Comparison of ENCODE assay signal across 1 cellular context in the genomic region with DNA sequence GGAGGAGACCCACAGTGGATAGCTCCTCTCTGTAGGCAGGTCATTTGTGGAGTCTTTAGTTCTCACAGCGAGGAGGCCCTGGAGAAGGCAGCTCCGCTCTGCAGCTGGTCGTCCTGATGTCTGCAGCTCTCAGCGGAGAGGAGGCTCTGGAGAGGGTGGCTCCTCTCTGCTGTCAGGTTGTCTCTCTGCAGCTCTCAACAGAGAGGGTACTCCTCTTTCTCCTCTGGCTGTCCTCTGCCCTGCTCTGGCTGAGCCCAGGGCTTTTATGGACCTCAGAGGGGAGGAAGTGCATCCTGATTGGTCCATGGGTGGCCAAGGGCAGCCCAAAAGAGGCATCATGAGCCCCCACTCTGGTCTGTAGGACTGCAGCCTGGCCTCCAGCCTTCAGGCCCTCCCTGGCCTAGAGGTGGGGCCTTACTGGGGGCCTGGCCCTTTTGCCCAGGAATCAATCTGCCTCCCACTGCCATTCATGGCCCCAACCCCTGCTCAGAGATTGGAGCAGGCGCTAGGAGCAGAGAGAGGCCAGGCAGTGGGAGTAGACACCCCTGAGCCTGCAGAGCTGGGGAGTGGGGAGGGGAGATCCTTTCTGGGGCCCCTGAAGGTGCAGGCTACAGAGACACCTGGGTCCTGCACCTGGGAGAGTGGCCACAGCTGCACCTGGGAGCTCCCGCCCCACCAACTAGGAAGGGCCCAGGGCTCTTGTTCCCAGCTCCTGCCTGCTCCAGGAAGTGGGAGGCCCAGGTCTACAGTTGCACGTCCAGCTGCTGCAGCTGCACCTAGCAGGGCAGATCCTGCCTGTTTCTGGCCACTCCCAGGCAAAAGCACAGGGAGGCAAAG.
TF ChIP-seq lines count a peak whose summit lies in the region.

No MANE protein-coding gene starts in this region.

TF ChIP-seq in HepG2, 621 proteins besides CTCF, POLR2A, EP300 and RAD21 (continued from another document and continues in another):
- TF ChIP-seq ZNF350 (CRISPR knock-in tag; IDR thresholded peaks at IDR 0.05; ENCODE audit: borderline replicate concordance, low read depth), result no peak; the same call in 1 of the 2 replicates
- peak; percentile 48; the same call in 1 of the 2 replicates for TF ChIP-seq BRD4 (CRISPR knock-in tag; IDR thresholded peaks at IDR 0.05)
- TF ChIP-seq HNRNPL (IDR thresholded peaks at IDR 0.05; ENCODE audit: low read depth, low read length), result no peak
- TF ChIP-seq POGZ (CRISPR knock-in tag; IDR thresholded peaks at IDR 0.05), result peak; percentile 70; the same call in 1 of the 2 replicates
- no peak for TF ChIP-seq ARID2 (CRISPR knock-in tag; IDR thresholded peaks at IDR 0.05; ENCODE audit: borderline replicate concordance)
- no peak for TF ChIP-seq ZFP36 (IDR thresholded peaks at IDR 0.05; ENCODE audit: borderline replicate concordance, low read depth, low read length, partially characterized antibody)
- peak; percentile 81 for TF ChIP-seq NRL (CRISPR knock-in tag; IDR thresholded peaks at IDR 0.05; ENCODE audit: borderline replicate concordance)
- TF ChIP-seq, protein P1, sequence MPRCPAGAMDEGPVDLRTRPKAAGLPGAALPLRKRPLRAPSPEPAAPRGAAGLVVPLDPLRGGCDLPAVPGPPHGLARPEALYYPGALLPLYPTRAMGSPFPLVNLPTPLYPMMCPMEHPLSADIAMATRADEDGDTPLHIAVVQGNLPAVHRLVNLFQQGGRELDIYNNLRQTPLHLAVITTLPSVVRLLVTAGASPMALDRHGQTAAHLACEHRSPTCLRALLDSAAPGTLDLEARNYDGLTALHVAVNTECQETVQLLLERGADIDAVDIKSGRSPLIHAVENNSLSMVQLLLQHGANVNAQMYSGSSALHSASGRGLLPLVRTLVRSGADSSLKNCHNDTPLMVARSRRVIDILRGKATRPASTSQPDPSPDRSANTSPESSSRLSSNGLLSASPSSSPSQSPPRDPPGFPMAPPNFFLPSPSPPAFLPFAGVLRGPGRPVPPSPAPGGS (CRISPR knock-in tag; IDR thresholded peaks at IDR 0.05), result 0 out of 2 replicates have a peak, but pooled peaks have one; percentile 54
- TF ChIP-seq, protein P2, sequence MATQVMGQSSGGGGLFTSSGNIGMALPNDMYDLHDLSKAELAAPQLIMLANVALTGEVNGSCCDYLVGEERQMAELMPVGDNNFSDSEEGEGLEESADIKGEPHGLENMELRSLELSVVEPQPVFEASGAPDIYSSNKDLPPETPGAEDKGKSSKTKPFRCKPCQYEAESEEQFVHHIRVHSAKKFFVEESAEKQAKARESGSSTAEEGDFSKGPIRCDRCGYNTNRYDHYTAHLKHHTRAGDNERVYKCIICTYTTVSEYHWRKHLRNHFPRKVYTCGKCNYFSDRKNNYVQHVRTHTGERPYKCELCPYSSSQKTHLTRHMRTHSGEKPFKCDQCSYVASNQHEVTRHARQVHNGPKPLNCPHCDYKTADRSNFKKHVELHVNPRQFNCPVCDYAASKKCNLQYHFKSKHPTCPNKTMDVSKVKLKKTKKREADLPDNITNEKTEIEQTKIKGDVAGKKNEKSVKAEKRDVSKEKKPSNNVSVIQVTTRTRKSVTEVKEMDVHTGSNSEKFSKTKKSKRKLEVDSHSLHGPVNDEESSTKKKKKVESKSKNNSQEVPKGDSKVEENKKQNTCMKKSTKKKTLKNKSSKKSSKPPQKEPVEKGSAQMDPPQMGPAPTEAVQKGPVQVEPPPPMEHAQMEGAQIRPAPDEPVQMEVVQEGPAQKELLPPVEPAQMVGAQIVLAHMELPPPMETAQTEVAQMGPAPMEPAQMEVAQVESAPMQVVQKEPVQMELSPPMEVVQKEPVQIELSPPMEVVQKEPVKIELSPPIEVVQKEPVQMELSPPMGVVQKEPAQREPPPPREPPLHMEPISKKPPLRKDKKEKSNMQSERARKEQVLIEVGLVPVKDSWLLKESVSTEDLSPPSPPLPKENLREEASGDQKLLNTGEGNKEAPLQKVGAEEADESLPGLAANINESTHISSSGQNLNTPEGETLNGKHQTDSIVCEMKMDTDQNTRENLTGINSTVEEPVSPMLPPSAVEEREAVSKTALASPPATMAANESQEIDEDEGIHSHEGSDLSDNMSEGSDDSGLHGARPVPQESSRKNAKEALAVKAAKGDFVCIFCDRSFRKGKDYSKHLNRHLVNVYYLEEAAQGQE (IDR thresholded peaks at IDR 0.05; ENCODE audit: borderline replicate concordance in 1 of 2, low read depth in 1 of 2, low read length in 2 of 2), result no peak
- TF ChIP-seq, protein P3, sequence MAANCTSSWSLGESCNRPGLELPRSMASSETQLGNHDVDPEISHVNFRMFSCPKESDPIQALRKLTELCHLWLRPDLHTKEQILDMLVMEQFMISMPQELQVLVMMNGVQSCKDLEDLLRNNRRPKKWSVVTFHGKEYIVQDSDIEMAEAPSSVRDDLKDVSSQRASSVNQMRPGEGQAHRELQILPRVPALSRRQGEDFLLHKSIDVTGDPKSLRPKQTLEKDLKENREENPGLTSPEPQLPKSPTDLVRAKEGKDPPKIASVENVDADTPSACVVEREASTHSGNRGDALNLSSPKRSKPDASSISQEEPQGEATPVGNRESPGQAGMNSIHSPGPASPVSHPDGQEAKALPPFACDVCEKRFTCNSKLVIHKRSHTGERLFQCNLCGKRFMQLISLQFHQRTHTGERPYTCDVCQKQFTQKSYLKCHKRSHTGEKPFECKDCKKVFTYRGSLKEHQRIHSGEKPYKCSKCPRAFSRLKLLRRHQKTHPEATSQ (CRISPR knock-in tag; IDR thresholded peaks at IDR 0.05; ENCODE audit: borderline replicate concordance), result no peak
- no peak for TF ChIP-seq ZSCAN12 (CRISPR knock-in tag; IDR thresholded peaks at IDR 0.05)
- TF ChIP-seq AGO2 (optimal IDR thresholded peaks at IDR 0.05; ENCODE audit: low read depth, low read length), result no peak
- TF ChIP-seq, protein P4, sequence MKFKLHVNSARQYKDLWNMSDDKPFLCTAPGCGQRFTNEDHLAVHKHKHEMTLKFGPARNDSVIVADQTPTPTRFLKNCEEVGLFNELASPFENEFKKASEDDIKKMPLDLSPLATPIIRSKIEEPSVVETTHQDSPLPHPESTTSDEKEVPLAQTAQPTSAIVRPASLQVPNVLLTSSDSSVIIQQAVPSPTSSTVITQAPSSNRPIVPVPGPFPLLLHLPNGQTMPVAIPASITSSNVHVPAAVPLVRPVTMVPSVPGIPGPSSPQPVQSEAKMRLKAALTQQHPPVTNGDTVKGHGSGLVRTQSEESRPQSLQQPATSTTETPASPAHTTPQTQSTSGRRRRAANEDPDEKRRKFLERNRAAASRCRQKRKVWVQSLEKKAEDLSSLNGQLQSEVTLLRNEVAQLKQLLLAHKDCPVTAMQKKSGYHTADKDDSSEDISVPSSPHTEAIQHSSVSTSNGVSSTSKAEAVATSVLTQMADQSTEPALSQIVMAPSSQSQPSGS (CRISPR knock-in tag; IDR thresholded peaks at IDR 0.05), result no peak
- TF ChIP-seq, protein P5, sequence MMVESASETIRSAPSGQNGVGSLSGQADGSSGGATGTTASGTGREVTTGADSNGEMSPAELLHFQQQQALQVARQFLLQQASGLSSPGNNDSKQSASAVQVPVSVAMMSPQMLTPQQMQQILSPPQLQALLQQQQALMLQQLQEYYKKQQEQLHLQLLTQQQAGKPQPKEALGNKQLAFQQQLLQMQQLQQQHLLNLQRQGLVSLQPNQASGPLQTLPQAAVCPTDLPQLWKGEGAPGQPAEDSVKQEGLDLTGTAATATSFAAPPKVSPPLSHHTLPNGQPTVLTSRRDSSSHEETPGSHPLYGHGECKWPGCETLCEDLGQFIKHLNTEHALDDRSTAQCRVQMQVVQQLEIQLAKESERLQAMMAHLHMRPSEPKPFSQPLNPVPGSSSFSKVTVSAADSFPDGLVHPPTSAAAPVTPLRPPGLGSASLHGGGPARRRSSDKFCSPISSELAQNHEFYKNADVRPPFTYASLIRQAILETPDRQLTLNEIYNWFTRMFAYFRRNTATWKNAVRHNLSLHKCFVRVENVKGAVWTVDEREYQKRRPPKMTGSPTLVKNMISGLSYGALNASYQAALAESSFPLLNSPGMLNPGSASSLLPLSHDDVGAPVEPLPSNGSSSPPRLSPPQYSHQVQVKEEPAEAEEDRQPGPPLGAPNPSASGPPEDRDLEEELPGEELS (CRISPR knock-in tag; IDR thresholded peaks at IDR 0.05), result no peak
- TF ChIP-seq SAP130 (CRISPR knock-in tag; IDR thresholded peaks at IDR 0.05; ENCODE audit: low read depth), result peak; percentile 36; the same call in 1 of the 2 replicates
- no peak for TF ChIP-seq PHF5A (CRISPR knock-in tag; IDR thresholded peaks at IDR 0.05; ENCODE audit: low read depth, unreplicated experiment)
- no peak for TF ChIP-seq HOXA9 (CRISPR knock-in tag; IDR thresholded peaks at IDR 0.05; ENCODE audit: borderline replicate concordance)
- TF ChIP-seq ZNF124 (CRISPR knock-in tag; IDR thresholded peaks at IDR 0.05), result no peak
- TF ChIP-seq ZC3H4 (CRISPR knock-in tag; IDR thresholded peaks at IDR 0.05; ENCODE audit: borderline replicate concordance), result no peak
- peak; percentile 97 for TF ChIP-seq DR1 (CRISPR knock-in tag; IDR thresholded peaks at IDR 0.05)
- TF ChIP-seq ZKSCAN5 (CRISPR knock-in tag; IDR thresholded peaks at IDR 0.05), result no peak
- TF ChIP-seq, protein P6, sequence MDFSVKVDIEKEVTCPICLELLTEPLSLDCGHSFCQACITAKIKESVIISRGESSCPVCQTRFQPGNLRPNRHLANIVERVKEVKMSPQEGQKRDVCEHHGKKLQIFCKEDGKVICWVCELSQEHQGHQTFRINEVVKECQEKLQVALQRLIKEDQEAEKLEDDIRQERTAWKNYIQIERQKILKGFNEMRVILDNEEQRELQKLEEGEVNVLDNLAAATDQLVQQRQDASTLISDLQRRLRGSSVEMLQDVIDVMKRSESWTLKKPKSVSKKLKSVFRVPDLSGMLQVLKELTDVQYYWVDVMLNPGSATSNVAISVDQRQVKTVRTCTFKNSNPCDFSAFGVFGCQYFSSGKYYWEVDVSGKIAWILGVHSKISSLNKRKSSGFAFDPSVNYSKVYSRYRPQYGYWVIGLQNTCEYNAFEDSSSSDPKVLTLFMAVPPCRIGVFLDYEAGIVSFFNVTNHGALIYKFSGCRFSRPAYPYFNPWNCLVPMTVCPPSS (IDR thresholded peaks at IDR 0.05), result no peak
- TF ChIP-seq DNMT3B (CRISPR knock-in tag; conservative IDR thresholded peaks at IDR 0.05), result no peak
- TF ChIP-seq, protein P7, sequence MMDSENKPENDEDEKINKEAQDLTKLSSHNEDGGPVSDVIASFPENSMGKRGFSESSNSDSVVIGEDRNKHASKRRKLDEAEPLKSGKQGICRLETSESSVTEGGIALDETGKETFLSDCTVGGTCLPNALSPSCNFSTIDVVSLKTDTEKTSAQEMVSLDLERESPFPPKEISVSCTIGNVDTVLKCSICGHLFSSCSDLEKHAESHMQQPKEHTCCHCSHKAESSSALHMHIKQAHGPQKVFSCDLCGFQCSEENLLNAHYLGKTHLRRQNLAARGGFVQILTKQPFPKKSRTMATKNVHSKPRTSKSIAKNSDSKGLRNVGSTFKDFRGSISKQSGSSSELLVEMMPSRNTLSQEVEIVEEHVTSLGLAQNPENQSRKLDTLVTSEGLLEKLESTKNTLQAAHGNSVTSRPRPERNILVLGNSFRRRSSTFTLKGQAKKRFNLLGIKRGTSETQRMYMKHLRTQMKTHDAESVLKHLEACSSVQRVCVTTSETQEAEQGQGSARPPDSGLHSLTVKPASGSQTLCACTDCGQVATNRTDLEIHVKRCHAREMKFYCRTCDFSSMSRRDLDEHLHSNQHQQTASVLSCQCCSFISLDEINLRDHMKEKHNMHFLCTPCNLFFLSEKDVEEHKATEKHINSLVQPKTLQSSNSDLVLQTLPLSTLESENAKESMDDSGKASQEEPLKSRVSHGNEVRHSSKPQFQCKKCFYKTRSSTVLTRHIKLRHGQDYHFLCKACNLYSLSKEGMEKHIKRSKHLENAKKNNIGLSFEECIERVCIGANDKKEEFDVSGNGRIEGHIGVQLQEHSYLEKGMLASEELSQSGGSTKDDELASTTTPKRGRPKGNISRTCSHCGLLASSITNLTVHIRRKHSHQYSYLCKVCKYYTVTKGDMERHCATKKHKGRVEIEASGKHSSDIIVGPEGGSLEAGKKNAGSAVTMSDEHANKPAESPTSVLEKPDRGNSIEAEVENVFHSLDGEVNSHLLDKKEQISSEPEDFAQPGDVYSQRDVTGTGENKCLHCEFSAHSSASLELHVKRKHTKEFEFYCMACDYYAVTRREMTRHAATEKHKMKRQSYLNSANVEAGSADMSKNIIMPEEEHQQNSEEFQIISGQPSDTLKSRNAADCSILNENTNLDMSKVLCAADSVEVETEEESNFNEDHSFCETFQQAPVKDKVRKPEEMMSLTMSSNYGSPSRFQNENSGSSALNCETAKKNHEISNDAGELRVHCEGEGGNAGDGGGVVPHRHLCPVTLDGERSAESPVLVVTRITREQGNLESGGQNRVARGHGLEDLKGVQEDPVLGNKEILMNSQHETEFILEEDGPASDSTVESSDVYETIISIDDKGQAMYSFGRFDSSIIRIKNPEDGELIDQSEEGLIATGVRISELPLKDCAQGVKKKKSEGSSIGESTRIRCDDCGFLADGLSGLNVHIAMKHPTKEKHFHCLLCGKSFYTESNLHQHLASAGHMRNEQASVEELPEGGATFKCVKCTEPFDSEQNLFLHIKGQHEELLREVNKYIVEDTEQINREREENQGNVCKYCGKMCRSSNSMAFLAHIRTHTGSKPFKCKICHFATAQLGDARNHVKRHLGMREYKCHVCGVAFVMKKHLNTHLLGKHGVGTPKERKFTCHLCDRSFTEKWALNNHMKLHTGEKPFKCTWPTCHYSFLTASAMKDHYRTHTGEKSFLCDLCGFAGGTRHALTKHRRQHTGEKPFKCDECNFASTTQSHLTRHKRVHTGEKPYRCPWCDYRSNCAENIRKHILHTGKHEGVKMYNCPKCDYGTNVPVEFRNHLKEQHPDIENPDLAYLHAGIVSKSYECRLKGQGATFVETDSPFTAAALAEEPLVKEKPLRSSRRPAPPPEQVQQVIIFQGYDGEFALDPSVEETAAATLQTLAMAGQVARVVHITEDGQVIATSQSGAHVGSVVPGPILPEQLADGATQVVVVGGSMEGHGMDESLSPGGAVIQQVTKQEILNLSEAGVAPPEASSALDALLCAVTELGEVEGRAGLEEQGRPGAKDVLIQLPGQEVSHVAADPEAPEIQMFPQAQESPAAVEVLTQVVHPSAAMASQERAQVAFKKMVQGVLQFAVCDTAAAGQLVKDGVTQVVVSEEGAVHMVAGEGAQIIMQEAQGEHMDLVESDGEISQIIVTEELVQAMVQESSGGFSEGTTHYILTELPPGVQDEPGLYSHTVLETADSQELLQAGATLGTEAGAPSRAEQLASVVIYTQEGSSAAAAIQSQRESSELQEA (CRISPR knock-in tag; IDR thresholded peaks at IDR 0.05; ENCODE audit: not compliant biosample characterization), result peak; percentile 28
- TF ChIP-seq ZSCAN21 (CRISPR knock-in tag; IDR thresholded peaks at IDR 0.05; ENCODE audit: borderline replicate concordance), result peak; percentile 46; the same call in 1 of the 2 replicates
- peak; percentile 38; the same call in 1 of the 2 replicates for TF ChIP-seq MED1 (CRISPR knock-in tag; IDR thresholded peaks at IDR 0.05)
- TF ChIP-seq AGO1 (IDR thresholded peaks at IDR 0.05; ENCODE audit: low read depth, low read length, poor library complexity, severe bottlenecking), result peak; percentile 1
- TF ChIP-seq ZSCAN9 (CRISPR knock-in tag; IDR thresholded peaks at IDR 0.05; ENCODE audit: borderline replicate concordance), result no peak
- TF ChIP-seq, protein P8, sequence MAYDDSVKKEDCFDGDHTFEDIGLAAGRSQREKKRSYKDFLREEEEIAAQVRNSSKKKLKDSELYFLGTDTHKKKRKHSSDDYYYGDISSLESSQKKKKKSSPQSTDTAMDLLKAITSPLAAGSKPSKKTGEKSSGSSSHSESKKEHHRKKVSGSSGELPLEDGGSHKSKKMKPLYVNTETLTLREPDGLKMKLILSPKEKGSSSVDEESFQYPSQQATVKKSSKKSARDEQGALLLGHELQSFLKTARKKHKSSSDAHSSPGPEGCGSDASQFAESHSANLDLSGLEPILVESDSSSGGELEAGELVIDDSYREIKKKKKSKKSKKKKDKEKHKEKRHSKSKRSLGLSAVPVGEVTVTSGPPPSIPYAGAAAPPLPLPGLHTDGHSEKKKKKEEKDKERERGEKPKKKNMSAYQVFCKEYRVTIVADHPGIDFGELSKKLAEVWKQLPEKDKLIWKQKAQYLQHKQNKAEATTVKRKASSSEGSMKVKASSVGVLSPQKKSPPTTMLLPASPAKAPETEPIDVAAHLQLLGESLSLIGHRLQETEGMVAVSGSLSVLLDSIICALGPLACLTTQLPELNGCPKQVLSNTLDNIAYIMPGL (CRISPR knock-in tag; IDR thresholded peaks at IDR 0.05; ENCODE audit: borderline replicate concordance in 1 of 2, low read depth in 1 of 2), result peak in 1 of 2 experiments; percentile 73; a peak in 2 of 4 replicates
